In the genomic region with DNA sequence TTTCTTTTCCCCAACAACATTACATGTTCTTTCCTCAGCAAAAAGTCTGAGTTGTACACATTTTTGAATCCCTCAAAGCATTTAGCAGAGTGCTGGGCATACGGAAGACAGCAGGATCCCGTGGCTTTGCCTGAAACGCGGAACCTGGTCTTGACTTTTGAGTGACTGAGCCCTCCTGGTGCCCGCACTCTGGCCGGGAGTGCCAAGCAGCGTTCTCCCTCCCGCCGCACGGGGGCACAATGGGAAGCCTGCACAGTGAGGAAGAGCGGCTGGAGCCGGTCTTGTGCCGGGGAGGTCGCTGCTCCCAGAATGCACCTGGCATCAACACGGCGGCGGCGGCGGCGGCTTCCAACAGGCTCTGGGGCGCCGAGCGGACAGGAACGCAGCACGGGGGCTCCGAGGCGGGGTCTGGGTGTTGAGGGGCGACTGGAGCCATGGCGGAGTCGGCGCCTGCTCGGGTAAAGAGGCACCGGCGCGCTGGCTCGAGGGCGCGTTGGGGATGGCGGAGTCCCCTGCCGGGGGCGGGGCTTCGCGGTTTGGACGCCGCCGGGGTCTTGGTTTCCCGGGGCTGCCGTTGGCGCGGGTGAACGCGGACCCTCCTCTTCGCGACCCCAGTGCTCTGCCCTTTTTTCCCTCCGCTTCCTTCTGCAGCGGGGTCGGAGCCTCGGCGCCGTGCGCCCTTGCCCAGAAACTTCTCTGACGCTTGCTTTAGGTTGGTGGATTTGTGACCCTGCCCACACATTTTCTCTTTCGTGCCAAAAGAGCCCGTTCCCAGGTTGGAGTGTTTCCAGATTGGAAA, we compare ENCODE assay signal across 1 cellular context.
TF ChIP-seq lines count a peak whose summit lies in the region.

TSS of gene ZNF212 (plus strand) at position 307 of the 799 bp plus-strand sequence. CDS start at position 435, 128 bp downstream.

TF ChIP-seq in K562, 482 proteins besides CTCF, POLR2A, EP300 and RAD21 (continued from another document and continues in another):
- TF ChIP-seq GTF3C2 (IDR thresholded peaks at IDR 0.05; ENCODE audit: borderline replicate concordance, extremely low read depth, insufficient read length) (no peak), CBX3 (IDR thresholded peaks at IDR 0.05; ENCODE audit: borderline replicate concordance in 1 of 2, low read length in 2 of 2) (0 out of 3 replicates have a peak, but pooled peaks of 1 of the 2 experiments have one; percentile 42), ZBTB8A (IDR thresholded peaks at IDR 0.05; ENCODE audit: partially characterized antibody) (no peak), SMARCC2 (IDR thresholded peaks at IDR 0.05; ENCODE audit: low read depth) (no peak; the same call in 1 of the 2 replicates), ZNF253 (CRISPR knock-in tag; conservative IDR thresholded peaks at IDR 0.05) (no peak), ZNF449 (CRISPR knock-in tag; IDR thresholded peaks at IDR 0.05) (no peak), SMC3 (conservative IDR thresholded peaks at IDR 0.05; ENCODE audit: insufficient read depth, low read depth, low read length) (peak; percentile 83), RBBP5 (IDR thresholded peaks at IDR 0.05; ENCODE audit: borderline replicate concordance, insufficient read depth, low read length, poor library complexity, severe bottlenecking) (peak; percentile 100), PCBP1 (IDR thresholded peaks at IDR 0.05; ENCODE audit: low read depth, low read length, poor library complexity, severe bottlenecking) (peak; percentile 70), PTRF (tag; IDR thresholded peaks at IDR 0.05) (no peak), MTF1 (CRISPR knock-in tag; IDR thresholded peaks at IDR 0.05; ENCODE audit: borderline replicate concordance) (no peak), NFIX (CRISPR knock-in tag; IDR thresholded peaks at IDR 0.05; ENCODE audit: low read depth) (no peak), MTA1 (IDR thresholded peaks at IDR 0.05; ENCODE audit: borderline replicate concordance) (peak; percentile 30; the same call in 1 of the 2 replicates), MAFG (tag; conservative IDR thresholded peaks at IDR 0.05) (no peak), HNRNPK (IDR thresholded peaks at IDR 0.05; ENCODE audit: low read depth, low read length, poor library complexity, severe bottlenecking) (no peak), ZNF263 (CRISPR knock-in tag; IDR thresholded peaks at IDR 0.05; ENCODE audit: borderline replicate concordance) (no peak; the same call in 1 of the 2 replicates), NR0B1 (IDR thresholded peaks at IDR 0.05; ENCODE audit: partially characterized antibody) (no peak), BACH1 (tag; IDR thresholded peaks at IDR 0.05) (no peak), PPARD (CRISPR knock-in tag; IDR thresholded peaks at IDR 0.05) (no peak), HDGF (IDR thresholded peaks at IDR 0.05) (no peak), ZZZ3 (IDR thresholded peaks at IDR 0.05) (no peak), CREB3L1 (IDR thresholded peaks at IDR 0.05; ENCODE audit: borderline replicate concordance, low read depth) (peak; percentile 80), PBX2 (CRISPR knock-in tag; IDR thresholded peaks at IDR 0.05; ENCODE audit: low read depth) (peak; percentile 5; the same call in 1 of the 2 replicates), PBX2 (tag; conservative IDR thresholded peaks at IDR 0.05; ENCODE audit: low read depth) (no peak), NRF1 (conservative IDR thresholded peaks at IDR 0.05 in 1 of 2, IDR thresholded peaks at IDR 0.05 in 1 of 2) (peak; percentile 47 to 60), PHB2 (IDR thresholded peaks at IDR 0.05; ENCODE audit: low read depth) (no peak), SIN3B (IDR thresholded peaks at IDR 0.05; ENCODE audit: low read depth) (peak; percentile 98), ZNF76 (CRISPR knock-in tag; IDR thresholded peaks at IDR 0.05; ENCODE audit: borderline replicate concordance) (peak; percentile 91), GTF2E2 (tag; IDR thresholded peaks at IDR 0.05) (peak; percentile 68; the same call in 1 of the 2 replicates), ZNF583 (CRISPR knock-in tag; IDR thresholded peaks at IDR 0.05) (peak; percentile 76; the same call in 1 of the 2 replicates), TAF7 (tag; IDR thresholded peaks at IDR 0.05) (peak; percentile 22; the same call in 1 of the 2 replicates), ZNF830 (CRISPR knock-in tag; IDR thresholded peaks at IDR 0.05) (no peak), NR3C1 (CRISPR knock-in tag; IDR thresholded peaks at IDR 0.05) (0 out of 2 replicates have a peak, but pooled peaks have one; percentile 84), ETS1 (conservative IDR thresholded peaks at IDR 0.05; ENCODE audit: control insufficient read depth, low read depth, low read length) (peak; percentile 84), ZMIZ1 (IDR thresholded peaks at IDR 0.05; ENCODE audit: low read depth in 2 of 2, low read length in 2 of 2) (no peak; a peak in 1 of 4 replicates), ZNF133 (CRISPR knock-in tag; IDR thresholded peaks at IDR 0.05) (0 out of 2 replicates have a peak, but pooled peaks have one; percentile 77)
- TF ChIP-seq, protein P1, sequence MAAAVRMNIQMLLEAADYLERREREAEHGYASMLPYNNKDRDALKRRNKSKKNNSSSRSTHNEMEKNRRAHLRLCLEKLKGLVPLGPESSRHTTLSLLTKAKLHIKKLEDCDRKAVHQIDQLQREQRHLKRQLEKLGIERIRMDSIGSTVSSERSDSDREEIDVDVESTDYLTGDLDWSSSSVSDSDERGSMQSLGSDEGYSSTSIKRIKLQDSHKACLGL (CRISPR knock-in tag; IDR thresholded peaks at IDR 0.05; ENCODE audit: borderline replicate concordance, poor library complexity, severe bottlenecking) = no peak
- TF ChIP-seq, protein P2, sequence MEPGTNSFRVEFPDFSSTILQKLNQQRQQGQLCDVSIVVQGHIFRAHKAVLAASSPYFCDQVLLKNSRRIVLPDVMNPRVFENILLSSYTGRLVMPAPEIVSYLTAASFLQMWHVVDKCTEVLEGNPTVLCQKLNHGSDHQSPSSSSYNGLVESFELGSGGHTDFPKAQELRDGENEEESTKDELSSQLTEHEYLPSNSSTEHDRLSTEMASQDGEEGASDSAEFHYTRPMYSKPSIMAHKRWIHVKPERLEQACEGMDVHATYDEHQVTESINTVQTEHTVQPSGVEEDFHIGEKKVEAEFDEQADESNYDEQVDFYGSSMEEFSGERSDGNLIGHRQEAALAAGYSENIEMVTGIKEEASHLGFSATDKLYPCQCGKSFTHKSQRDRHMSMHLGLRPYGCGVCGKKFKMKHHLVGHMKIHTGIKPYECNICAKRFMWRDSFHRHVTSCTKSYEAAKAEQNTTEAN (CRISPR knock-in tag; IDR thresholded peaks at IDR 0.05) = no peak
- TF ChIP-seq, protein P3, sequence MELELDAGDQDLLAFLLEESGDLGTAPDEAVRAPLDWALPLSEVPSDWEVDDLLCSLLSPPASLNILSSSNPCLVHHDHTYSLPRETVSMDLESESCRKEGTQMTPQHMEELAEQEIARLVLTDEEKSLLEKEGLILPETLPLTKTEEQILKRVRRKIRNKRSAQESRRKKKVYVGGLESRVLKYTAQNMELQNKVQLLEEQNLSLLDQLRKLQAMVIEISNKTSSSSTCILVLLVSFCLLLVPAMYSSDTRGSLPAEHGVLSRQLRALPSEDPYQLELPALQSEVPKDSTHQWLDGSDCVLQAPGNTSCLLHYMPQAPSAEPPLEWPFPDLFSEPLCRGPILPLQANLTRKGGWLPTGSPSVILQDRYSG (tag; conservative IDR thresholded peaks at IDR 0.05; ENCODE audit: low read depth) = no peak
